In genomic region chr13:79870123-79870522, GRCh38 we compare ENCODE assay signal across 15 cellular contexts.
DNase-seq lines count a peak whose midpoint lies in the region; ATAC-seq and TF ChIP-seq lines count a peak whose summit lies in the region.
"Had no signal": no experiment of that assay in that cellular context is flagged by ENCODE, and none has a peak within 500 bp of the region (broad histone marks: within the 10 kb centered on the region; RNA-seq: fewer than 3 reads in every experiment).

No MANE protein-coding gene starts in this region.

- TF ChIP-seq CTCF in endodermal cell (conservative IDR thresholded peaks at IDR 0.05) (no peak), chondrocyte (IDR thresholded peaks at IDR 0.05) (no peak)

- H3K4me3 ChIP-seq in HUES48 (ENCODE audit: low read depth, low read length): no peak overlapping the region
- H3K4me3 ChIP-seq in endodermal cell (ENCODE audit: low read length): no peak overlapping the region

- H3K4me3 Mint-ChIP-seq in endodermal cell (no peak overlapping the region), chondrocyte (ENCODE audit: unreplicated experiment) (no peak overlapping the region)

- H3K9me3 Mint-ChIP-seq in endodermal cell (no peaks in the 10 kb centered on the region), chondrocyte (ENCODE audit: low read depth) (no peaks in the 10 kb centered on the region)
- H3K9me3 Mint-ChIP-seq: activated naive CD4-positive, alpha-beta T cell treated with anti-CD3 and anti-CD28 coated beads, Interleukin-2, amount 50 U/mL, for 72 hours had no signal

- H3K27me3 ChIP-seq in HUES48 (ENCODE audit: control insufficient read depth, insufficient read depth, low read length) (no peaks in the 10 kb centered on the region), endodermal cell (ENCODE audit: control insufficient read depth, insufficient read depth, low read length, poor library complexity, severe bottlenecking) (no peaks in the 10 kb centered on the region)

- intact Hi-C loops in Right ventricle myocardium superior (cut with DNase I): no loop called here

- peak; percentile 4 for DNase-seq in A172 (ENCODE audit: low spot score)
- DNase-seq in endodermal cell: no peak
- peak; percentile 33 for DNase-seq in kidney tubule cell (ENCODE audit: low spot score)
- DNase-seq in Right ventricle myocardium superior: no peak
- DNase-seq in Ammon's horn (ENCODE audit: low spot score): no peak
- DNase-seq in chondrocyte (ENCODE audit: low spot score): no peak
- DNase-seq: COR-L47; midbrain; NCI-H187; stimulated activated CD4-positive, alpha-beta T cell treated with anti-CD3 and anti-CD28 coated beads, Interleukin-12 subunit alpha, Interleukin-12 subunit beta, amount 100 ng/mL, for 4 hours; substantia nigra; SW 1271 had no signal

- ATAC-seq in HG02938 (IDR thresholded peaks at IDR 0.05; ENCODE audit: unreplicated experiment) (no peak), Right ventricle myocardium superior (ENCODE audit: poor library complexity) (no peak)
- ATAC-seq: activated naive CD4-positive, alpha-beta T cell treated with anti-CD3 and anti-CD28 coated beads, Interleukin-2, amount 50 U/mL, for 72 hours had no signal

- H3K27me3 Mint-ChIP-seq in endodermal cell (ENCODE audit: insufficient read depth): no peaks in the 10 kb centered on the region
- H3K27me3 Mint-ChIP-seq in chondrocyte (ENCODE audit: low read depth): no peaks in the 10 kb centered on the region

- peak overlapping the region; percentile 14; the same call in 1 of the 2 replicates for H3K9ac ChIP-seq in HUES48 (ENCODE audit: low read depth, low read length)
- H3K9ac ChIP-seq in endodermal cell (ENCODE audit: extremely low read depth, low read length, poor library complexity, severe bottlenecking): no peak overlapping the region

- H3K9me3 ChIP-seq in HUES48 (ENCODE audit: control insufficient read depth, insufficient read depth, low read length): no peaks in the 10 kb centered on the region
- no peaks in the 10 kb centered on the region for H3K9me3 ChIP-seq in endodermal cell (ENCODE audit: control insufficient read depth, low read length)

- H3K27ac Mint-ChIP-seq in endodermal cell (peak overlapping the region; percentile 82), chondrocyte (ENCODE audit: unreplicated experiment) (no peak overlapping the region)
- H3K27ac Mint-ChIP-seq: activated naive CD4-positive, alpha-beta T cell treated with anti-CD3 and anti-CD28 coated beads, Interleukin-2, amount 50 U/mL, for 72 hours had no signal

- peak overlapping the region; percentile 92 for H3K27ac ChIP-seq in HUES48 (ENCODE audit: low read depth, low read length)
- H3K27ac ChIP-seq in endodermal cell (ENCODE audit: low read depth, low read length): no peak overlapping the region

- H3K36me3 ChIP-seq in HUES48 (ENCODE audit: control insufficient read depth, insufficient read depth, low read length) (no peaks in the 10 kb centered on the region), endodermal cell (ENCODE audit: control insufficient read depth, insufficient read depth, low read length) (no peaks in the 10 kb centered on the region)

- H3K36me3 Mint-ChIP-seq in endodermal cell (ENCODE audit: low read depth): no peaks in the 10 kb centered on the region
- no peaks in the 10 kb centered on the region for H3K36me3 Mint-ChIP-seq in chondrocyte (ENCODE audit: low read depth)
- H3K36me3 Mint-ChIP-seq: activated naive CD4-positive, alpha-beta T cell treated with anti-CD3 and anti-CD28 coated beads, Interleukin-2, amount 50 U/mL, for 72 hours had no signal

- H3K4me1 Mint-ChIP-seq in endodermal cell: peaks cover 41% of the 10 kb centered on the region
- peaks cover 11% of the 10 kb centered on the region for H3K4me1 Mint-ChIP-seq in chondrocyte (ENCODE audit: low read depth)

- H3K4me1 ChIP-seq in HUES48 (ENCODE audit: control insufficient read depth, insufficient read depth, low read length) (peaks cover 25% of the 10 kb centered on the region), endodermal cell (ENCODE audit: control insufficient read depth, insufficient read depth, low read length) (peaks cover 10% of the 10 kb centered on the region)

Comparison
In these comparisons a context has a peak if more than half of its experiments do, and no peak if none do; other contexts are left out.
1. DNase-seq: peak in A172 (single experiment) and kidney tubule cell (single experiment); none in endodermal cell (single experiment), Right ventricle myocardium superior (single experiment), Ammon's horn (single experiment) and chondrocyte (single experiment).